In genomic region chrX:110509778-110510510, GRCh38 we compare ENCODE assay signal across 18 cellular contexts.
DNase-seq lines count a peak whose midpoint lies in the region; ATAC-seq, FAIRE-seq and TF ChIP-seq lines count a peak whose summit lies in the region.
"Had no signal": no experiment of that assay in that cellular context is flagged by ENCODE, and none has a peak within 500 bp of the region (broad histone marks: within the 10 kb centered on the region; RNA-seq: fewer than 3 reads in every experiment).

No MANE protein-coding gene starts in this region.

- in situ Hi-C loops in HAP-1 (cut with MboI; ENCODE audit: low sequenced_read_pairs) = no loop called here

- WGBS in A549 (ENCODE audit: missing lambda C conversion rate) = 3% methylated on average over 2 of the region's 2 CpGs

- no peak for ATAC-seq in A549
- ATAC-seq in CD4-positive, alpha-beta T cell (ENCODE audit: poor library complexity) = no peak
- ATAC-seq: pancreas had no signal

- no peak for DNase-seq in A549 (ENCODE audit: low read depth in 1 of 2, low spot score in 1 of 2)
- DNase-seq in HAP-1 (ENCODE audit: low spot score in 2 of 2) = peak; percentile 67 to 95
- peak; percentile 7 for DNase-seq in adipocyte (ENCODE audit: low read depth)
- DNase-seq in iPS-NIHi7 (ENCODE audit: extremely low spot score) = peak; percentile 43
- DNase-seq in NCI-H146 (lab: John Stamatoyannopoulos, UW) = no peak
- no peak for DNase-seq in HPDE6-E6E7 (ENCODE audit: extremely low spot score)
- no peak for DNase-seq in CD4-positive, alpha-beta T cell
- DNase-seq in GM12892 (ENCODE audit: insufficient read length) = no peak
- DNase-seq: activated CD4-positive, CD25-positive, alpha-beta regulatory T cell; activated CD8-positive, alpha-beta memory T cell treated with anti-CD3 and anti-CD28 coated beads, Interleukin-2, amount 50 U/mL, for 48 hours; hippocampal formation; NCI-H187 treated with DMSO at 0.1 percent for 48 hours; pancreas; SW 1271 had no signal

- TF ChIP-seq POLR2A in A549 (IDR thresholded peaks at IDR 0.05; ENCODE audit: low read length) (no peak), GM12892 (IDR thresholded peaks at IDR 0.05; ENCODE audit: low read depth, low read length) (no peak)

- no peak overlapping the region for H3K27ac ChIP-seq in A549
- H3K27ac ChIP-seq in CD4-positive, alpha-beta T cell (ENCODE audit: low read depth, low read length) = no peak overlapping the region
- H3K27ac ChIP-seq: KMS-11, pancreas, tibial nerve had no signal

- no peak for TF ChIP-seq EP300 in A549 (IDR thresholded peaks at IDR 0.05)

- H3K9me3 ChIP-seq in A549 (no peaks in the 10 kb centered on the region), HAP-1 (no peaks in the 10 kb centered on the region), adipocyte (ENCODE audit: control insufficient read depth, low read length) (peaks cover 8% of the 10 kb centered on the region)
- H3K9me3 ChIP-seq in CD4-positive, alpha-beta T cell (ENCODE audit: control insufficient read depth, low read length) = no peaks in the 10 kb centered on the region
- H3K9me3 ChIP-seq: pancreas, tibial nerve had no signal

- POLR2A ChIA-PET in A549 (lab: Yijun Ruan, JAX) = no interaction called here
- POLR2A ChIA-PET in CD4-positive, alpha-beta T cell (lab: Charles Lee) = no interaction called here

- no peak overlapping the region for H3K4me3 ChIP-seq in A549
- H3K4me3 ChIP-seq in HAP-1 = no peak overlapping the region
- H3K4me3 ChIP-seq in adipocyte (ENCODE audit: low read length) = no peak overlapping the region
- H3K4me3 ChIP-seq: pancreas, tibial nerve had no signal

- intact Hi-C loops in CD4-positive, alpha-beta T cell (cut with DNase I, micrococcal nuclease) = no loop called here

- TF ChIP-seq CTCF in A549 (IDR thresholded peaks at IDR 0.05) = no peak
- TF ChIP-seq CTCF in CD4-positive, alpha-beta T cell (IDR thresholded peaks at IDR 0.05) = no peak

- no peak overlapping the region for H3K9ac ChIP-seq in adipocyte (ENCODE audit: low read length)
- H3K9ac ChIP-seq: KMS-11 had no signal

- FAIRE-seq in A549 (lab: Jason Lieb, UNC) = peak; percentile 97
- FAIRE-seq in GM12892 (lab: Jason Lieb, UNC) = no peak
- FAIRE-seq: D721Med, pancreas had no signal

- H3K36me3 ChIP-seq in HAP-1 (replicated peaks) = no peaks in the 10 kb centered on the region
- no peaks in the 10 kb centered on the region for H3K36me3 ChIP-seq in adipocyte (ENCODE audit: control insufficient read depth, insufficient read depth, low read length, severe bottlenecking)
- H3K36me3 ChIP-seq: pancreas, tibial nerve had no signal

- H3K4me3 Mint-ChIP-seq in CD4-positive, alpha-beta T cell = no peak overlapping the region
- H3K4me3 Mint-ChIP-seq: activated naive CD4-positive, alpha-beta T cell treated with anti-CD3 and anti-CD28 coated beads, Interleukin-2, amount 50 U/mL, for 24 hours had no signal

- no peaks in the 10 kb centered on the region for H3K9me3 Mint-ChIP-seq in CD4-positive, alpha-beta T cell
- H3K9me3 Mint-ChIP-seq: activated naive CD4-positive, alpha-beta T cell treated with anti-CD3 and anti-CD28 coated beads, Interleukin-2, amount 50 U/mL, for 24 hours had no signal

- H3K4me2 ChIP-seq in A549 = no peak overlapping the region
- H3K4me2 ChIP-seq: KMS-11 had no signal

- no peak for TF ChIP-seq RAD21 in A549 (conservative IDR thresholded peaks at IDR 0.05 in 1 of 2, IDR thresholded peaks at IDR 0.05 in 1 of 2)

- CTCF ChIA-PET in A549 (lab: Yijun Ruan, JAX) = no interaction called here
- CTCF ChIA-PET in CD4-positive, alpha-beta T cell (lab: Charles Lee) = no interaction called here

- H3K4me1 Mint-ChIP-seq in CD4-positive, alpha-beta T cell (ENCODE audit: low read depth) = no peaks in the 10 kb centered on the region
- H3K4me1 Mint-ChIP-seq: activated naive CD4-positive, alpha-beta T cell treated with anti-CD3 and anti-CD28 coated beads, Interleukin-2, amount 50 U/mL, for 24 hours had no signal

- H3K27ac Mint-ChIP-seq in CD4-positive, alpha-beta T cell = no peak overlapping the region
- H3K27ac Mint-ChIP-seq: activated naive CD4-positive, alpha-beta T cell treated with anti-CD3 and anti-CD28 coated beads, Interleukin-2, amount 50 U/mL, for 24 hours had no signal

- no peaks in the 10 kb centered on the region for H3K4me1 ChIP-seq in A549
- peaks cover 26% of the 10 kb centered on the region for H3K4me1 ChIP-seq in HAP-1
- peaks cover 14% of the 10 kb centered on the region for H3K4me1 ChIP-seq in adipocyte (ENCODE audit: control insufficient read depth, insufficient read depth, low read length)
- H3K4me1 ChIP-seq: pancreas, tibial nerve had no signal

- H3K27me3 ChIP-seq in HAP-1 (ENCODE audit: low read depth) = no peaks in the 10 kb centered on the region
- H3K27me3 ChIP-seq in adipocyte (replicated peaks; ENCODE audit: control insufficient read depth, insufficient read depth, low read length) = peaks cover 14% of the 10 kb centered on the region
- H3K27me3 ChIP-seq in CD4-positive, alpha-beta T cell (ENCODE audit: control insufficient read depth, insufficient read depth, low read length) = no peaks in the 10 kb centered on the region
- H3K27me3 ChIP-seq: pancreas had no signal

- no peaks in the 10 kb centered on the region for H3K36me3 Mint-ChIP-seq in CD4-positive, alpha-beta T cell (ENCODE audit: low read depth)
- H3K36me3 Mint-ChIP-seq: activated naive CD4-positive, alpha-beta T cell treated with anti-CD3 and anti-CD28 coated beads, Interleukin-2, amount 50 U/mL, for 24 hours had no signal

- no peaks in the 10 kb centered on the region for H3K27me3 Mint-ChIP-seq in CD4-positive, alpha-beta T cell

TF ChIP-seq in A549, 52 proteins besides CTCF, POLR2A, EP300 and RAD21:
- no peak for TF ChIP-seq ELK1 (IDR thresholded peaks at IDR 0.05; ENCODE audit: low read depth, low read length)
- no peak for TF ChIP-seq ZSCAN20 (CRISPR knock-in tag; IDR thresholded peaks at IDR 0.05)

Comparison
In these comparisons a context has a peak if more than half of its experiments do, and no peak if none do; other contexts are left out.
1. DNase-seq: peak in HAP-1 (2 of 2), adipocyte (single experiment) and iPS-NIHi7 (single experiment); none in A549 (0 of 2), NCI-H146 (single experiment), HPDE6-E6E7 (single experiment), CD4-positive, alpha-beta T cell (0 of 10) and GM12892 (single experiment).